1 cellular context compared by ENCODE assay signal in genomic region chr4:26179316-26179760, GRCh38.
A peak's percentile ranks its signal among the peaks of the same experiment; 100 is the strongest.
TF ChIP-seq lines count a peak whose summit lies in the region.

No MANE protein-coding gene starts in this region.

TF ChIP-seq in GM12878, 131 proteins besides CTCF, POLR2A, EP300 and RAD21 (continued from another document):
- no peak for TF ChIP-seq SMAD1 (IDR thresholded peaks at IDR 0.05; ENCODE audit: low read depth, partially characterized antibody)
- TF ChIP-seq BCL3 (IDR thresholded peaks at IDR 0.05; ENCODE audit: borderline replicate concordance, insufficient read depth, low read depth, low read length, poor library complexity, severe bottlenecking), result peak; percentile 72
- TF ChIP-seq RUNX3 (IDR thresholded peaks at IDR 0.05; ENCODE audit: low read length), result peak; percentile 94
- no peak for TF ChIP-seq SIX5 (IDR thresholded peaks at IDR 0.05; ENCODE audit: low read depth, low read length, severe bottlenecking)
- TF ChIP-seq ASH2L (IDR thresholded peaks at IDR 0.05; ENCODE audit: borderline replicate concordance, low read depth), result no peak; the same call in 1 of the 2 replicates
- no peak for TF ChIP-seq PBX3 (IDR thresholded peaks at IDR 0.05; ENCODE audit: insufficient replicate concordance, low read depth, low read length)
- no peak for TF ChIP-seq SREBF2 (IDR thresholded peaks at IDR 0.05; ENCODE audit: low read length)
- no peak for TF ChIP-seq CHD2 (IDR thresholded peaks at IDR 0.05; ENCODE audit: borderline replicate concordance, low read depth, low read length)
- peak in 1 of 2 experiments; percentile 17; a peak in 1 of 4 replicates for TF ChIP-seq BHLHE40 (IDR thresholded peaks at IDR 0.05; ENCODE audit: borderline replicate concordance in 1 of 2, low read depth in 2 of 2, low read length in 1 of 2)
- no peak for TF ChIP-seq SREBF1 (IDR thresholded peaks at IDR 0.05; ENCODE audit: low read length)
- no peak for TF ChIP-seq CEBPZ (IDR thresholded peaks at IDR 0.05; ENCODE audit: low read depth, low read length)
- 0 out of 2 replicates have a peak, but pooled peaks have one; percentile 5 for TF ChIP-seq TCF12 (IDR thresholded peaks at IDR 0.05; ENCODE audit: low read depth, low read length)
- no peak for TF ChIP-seq HDAC2 (IDR thresholded peaks at IDR 0.05)
- no peak for TF ChIP-seq ZNF24 (IDR thresholded peaks at IDR 0.05)
- no peak for TF ChIP-seq CEBPB (IDR thresholded peaks at IDR 0.05; ENCODE audit: borderline replicate concordance in 1 of 2, low read depth in 2 of 2, low read length in 2 of 2)
- TF ChIP-seq ZBTB11 (CRISPR knock-in tag; IDR thresholded peaks at IDR 0.05), result no peak
- no peak for TF ChIP-seq TARDBP (IDR thresholded peaks at IDR 0.05; ENCODE audit: borderline replicate concordance)
- TF ChIP-seq MLLT1 (IDR thresholded peaks at IDR 0.05), result no peak
- TF ChIP-seq KLF5 (IDR thresholded peaks at IDR 0.05; ENCODE audit: partially characterized antibody), result no peak
- TF ChIP-seq ZBTB33 (IDR thresholded peaks at IDR 0.05), result no peak
- TF ChIP-seq MTA3 (IDR thresholded peaks at IDR 0.05; ENCODE audit: borderline replicate concordance, low read length), result peak; percentile 71; the same call in 1 of the 2 replicates
- peak; percentile 27; the same call in 1 of the 2 replicates for TF ChIP-seq SMC3 (IDR thresholded peaks at IDR 0.05; ENCODE audit: borderline replicate concordance, low read length)
- no peak for TF ChIP-seq FOS (IDR thresholded peaks at IDR 0.05; ENCODE audit: borderline replicate concordance, extremely low read depth, insufficient read length)
- peak; percentile 57; the same call in 1 of the 2 replicates for TF ChIP-seq ZNF592 (IDR thresholded peaks at IDR 0.05)
- no peak for TF ChIP-seq BACH1 (IDR thresholded peaks at IDR 0.05; ENCODE audit: borderline replicate concordance)
- TF ChIP-seq CBFB (IDR thresholded peaks at IDR 0.05; ENCODE audit: low read depth), result no peak
- no peak for TF ChIP-seq RELB (IDR thresholded peaks at IDR 0.05; ENCODE audit: low read depth)
- TF ChIP-seq BCLAF1 (IDR thresholded peaks at IDR 0.05), result no peak
- TF ChIP-seq CHD4 (IDR thresholded peaks at IDR 0.05), result no peak
- TF ChIP-seq YBX1 (IDR thresholded peaks at IDR 0.05), result no peak
